ENCODE assay signal across 8 cellular contexts in genomic region chr17:83198366-83199341, GRCh38.
DNase-seq lines count a peak whose midpoint lies in the region; TF ChIP-seq lines count a peak whose summit lies in the region.

No MANE protein-coding gene starts in this region.

- H3K79me2 ChIP-seq in OCI-LY3 (ENCODE audit: low read length) = no peaks in the 10 kb centered on the region

- WGBS in esophagus, 2 donors = 83 to 84% methylated on average over 27 of the region's 27 CpGs

- intact Hi-C loops in posterior vena cava (cut with DNase I) = no loop called here

- peak overlapping the region; percentile 85 to 95 (median 89) for H3K4me3 Mint-ChIP-seq in CD8-positive, alpha-beta memory T cell

- H3K36me3 Mint-ChIP-seq in CD8-positive, alpha-beta memory T cell = no peaks in the 10 kb centered on the region

- no peaks in the 10 kb centered on the region for H3K27me3 ChIP-seq in CD8-positive, alpha-beta memory T cell (ENCODE audit: insufficient read depth, low read length, poor library complexity, severe bottlenecking)
- H3K27me3 ChIP-seq in OCI-LY3 (ENCODE audit: low read depth, low read length) (peaks cover 39% of the 10 kb centered on the region), esophagus (ENCODE audit: control insufficient read depth in 1 of 2, insufficient read depth in 2 of 2, low read length in 2 of 2) (no peaks in the 10 kb centered on the region)

- CTCF ChIA-PET in CD8-positive, alpha-beta memory T cell (lab: Charles Lee) = interaction anchor here (0.8 to 3.5 kb wide), 3 partner anchors 314 to 423 kb away, joined by 3 to 15 read pairs (median 4); no protein-coding TSS in a partner anchor

- peak overlapping the region; percentile 71; the same call in 1 of the 2 replicates for H3K4me2 ChIP-seq in OCI-LY3 (ENCODE audit: low read length)

- no peaks in the 10 kb centered on the region for H3K9me3 ChIP-seq in CD8-positive, alpha-beta memory T cell (ENCODE audit: low read length)
- H3K9me3 ChIP-seq in OCI-LY3 (ENCODE audit: insufficient read depth, low read length) = no peaks in the 10 kb centered on the region
- H3K9me3 ChIP-seq in esophagus (ENCODE audit: control insufficient read depth in 2 of 2, insufficient read depth in 1 of 2, low read depth in 1 of 2, low read length in 1 of 2) = no peaks in the 10 kb centered on the region

- H3K4me3 ChIP-seq in CD8-positive, alpha-beta memory T cell (ENCODE audit: low read length) = peak overlapping the region; percentile 51
- H3K4me3 ChIP-seq in OCI-LY3 (ENCODE audit: low read length) = peak overlapping the region; percentile 53; the same call in 1 of the 2 replicates
- no peak overlapping the region for H3K4me3 ChIP-seq in esophagus (ENCODE audit: low read depth in 1 of 2, low read length in 2 of 2)

- H3K9ac ChIP-seq in OCI-LY3 (ENCODE audit: low read length) = no peak overlapping the region

- H3K27me3 Mint-ChIP-seq in CD8-positive, alpha-beta memory T cell = peaks cover 0 to 3% of the 10 kb centered on the region in 2 donors

- H3K27ac Mint-ChIP-seq in CD8-positive, alpha-beta memory T cell = peak overlapping the region; percentile 95 to 99 (median 98)

- no peaks in the 10 kb centered on the region for H4K20me1 ChIP-seq in OCI-LY3 (ENCODE audit: insufficient read depth, low read length)

- H3K4me1 Mint-ChIP-seq in CD8-positive, alpha-beta memory T cell = peaks cover 36 to 55% (median 46%) of the 10 kb centered on the region in 3 donors

- H3K36me3 ChIP-seq in CD8-positive, alpha-beta memory T cell (ENCODE audit: insufficient read depth, low read length) = no peaks in the 10 kb centered on the region
- H3K36me3 ChIP-seq in OCI-LY3 (replicated peaks; ENCODE audit: low read depth, low read length) = no peaks in the 10 kb centered on the region
- H3K36me3 ChIP-seq in esophagus (ENCODE audit: control insufficient read depth in 2 of 2, insufficient read depth in 2 of 2, low read length in 1 of 2) = no peaks in the 10 kb centered on the region

- no peak for TF ChIP-seq CTCF in OCI-LY3 (IDR thresholded peaks at IDR 0.05; ENCODE audit: low read depth, low read length)

- peaks cover 39% of the 10 kb centered on the region for H3K4me1 ChIP-seq in CD8-positive, alpha-beta memory T cell (ENCODE audit: insufficient read depth, low read length)
- H3K4me1 ChIP-seq in OCI-LY3 (ENCODE audit: low read length) (peaks cover 18% of the 10 kb centered on the region), esophagus (ENCODE audit: control insufficient read depth in 2 of 2, insufficient read depth in 2 of 2, low read length in 1 of 2) (peaks cover 5 to 22% of the 10 kb centered on the region in 2 donors)

- no peak overlapping the region for H2AFZ ChIP-seq in OCI-LY3 (ENCODE audit: low read depth, low read length)

- no peaks in the 10 kb centered on the region for H3K9me3 Mint-ChIP-seq in CD8-positive, alpha-beta memory T cell

- POLR2A ChIA-PET in CD8-positive, alpha-beta memory T cell (lab: Charles Lee) = interaction anchor here (0.9 kb wide), 1 partner anchor 14 kb away, joined by 6 read pairs; no protein-coding TSS in a partner anchor

- peak in 1 of 5 donors; percentile 45 for DNase-seq in CD8-positive, alpha-beta memory T cell
- peak; percentile 74 for DNase-seq in posterior vena cava (ENCODE audit: low spot score)
- no peak for DNase-seq in C1 segment of cervical spinal cord (lab: John Stamatoyannopoulos, UW)
- no peak for DNase-seq in CD1c-positive myeloid dendritic cell (ENCODE audit: extremely low spot score)
- no peak for DNase-seq in SKM-1 treated with dmso at 0.1 percent for 144 hours (lab: John Stamatoyannopoulos, UW; ENCODE audit: unreplicated experiment)
- DNase-seq in NCI-H2171 treated with DMSO at 0.1 percent for 48 hours (lab: John Stamatoyannopoulos, UW) = no peak

- H3K27ac ChIP-seq in CD8-positive, alpha-beta memory T cell (ENCODE audit: low read depth, low read length) = peak overlapping the region; percentile 90
- no peak overlapping the region for H3K27ac ChIP-seq in OCI-LY3 (ENCODE audit: low read length)
- H3K27ac ChIP-seq in esophagus (ENCODE audit: low read depth in 2 of 2, low read length in 1 of 2) = peak overlapping the region; percentile 44 to 45

Comparison
In these comparisons a context has a peak if more than half of its experiments do, and no peak if none do; other contexts are left out.
1. H3K4me3 ChIP-seq: peak in CD8-positive, alpha-beta memory T cell (single experiment) and OCI-LY3 (single experiment); none in esophagus (0 of 2).